ENCODE assay signal across 19 cellular contexts in the genomic region with DNA sequence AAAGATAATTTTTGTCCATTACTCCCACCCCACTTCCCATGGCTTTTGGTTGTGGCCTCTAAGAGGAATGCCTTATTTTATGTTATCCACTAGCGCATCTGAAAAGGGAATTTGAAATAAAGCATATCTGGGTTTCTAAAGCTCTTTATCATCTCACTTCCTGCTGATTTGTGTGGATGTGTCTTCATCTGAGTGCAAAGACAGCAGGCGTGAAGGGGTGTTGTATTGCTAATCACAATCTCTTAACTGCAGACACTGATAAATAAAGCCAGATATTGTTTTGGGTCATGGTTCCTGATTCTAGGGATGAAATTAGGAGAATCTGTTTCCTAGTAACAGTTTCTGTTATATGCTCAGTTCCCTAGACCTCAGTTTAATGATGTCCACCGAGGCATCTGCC.
DNase-seq lines count a peak whose midpoint lies in the region; ATAC-seq and TF ChIP-seq lines count a peak whose summit lies in the region.
"Had no signal": no experiment of that assay in that cellular context is flagged by ENCODE, and none has a peak within 500 bp of the region (broad histone marks: within the 10 kb centered on the region; RNA-seq: fewer than 3 reads in every experiment).

No MANE protein-coding gene starts in this region.

- ATAC-seq in GM23338, result no peak

- no peaks in the 10 kb centered on the region for H3F3A ChIP-seq in GM23338 (replicated peaks; ENCODE audit: low read depth)

- in situ Hi-C loops in KBM-7 (cut with MboI; ENCODE audit: low pct_unique_long_range_greater_than_20kb, low sequenced_read_pairs), result no loop called here

- TF ChIP-seq CTCF in GM23338 (conservative IDR thresholded peaks at IDR 0.05; ENCODE audit: low read depth in 2 of 2), result no peak
- TF ChIP-seq CTCF in osteoblast (IDR thresholded peaks at IDR 0.05; ENCODE audit: extremely low read depth, low read depth, low read length), result no peak
- no peak for TF ChIP-seq CTCF in ovary (IDR thresholded peaks at IDR 0.05)

- H4K8ac ChIP-seq in mesendoderm (ENCODE audit: low read depth, low read length), result no peak overlapping the region

- no peak overlapping the region for H2AK5ac ChIP-seq in mesendoderm (ENCODE audit: low read length)

- whole genome bisulfite sequencing in mesendoderm (ENCODE audit: extremely low coverage, insufficient coverage, low lambda C conversion rate), result no CpG with 5 or more reads among the region's 3 CpGs
- WGBS in ovary, 3 donors, result 91% methylated on average over 3 of the region's 3 CpGs

- H3K4me1 ChIP-seq in GM23338 (ENCODE audit: insufficient read depth) (no peaks in the 10 kb centered on the region), mesendoderm (ENCODE audit: control insufficient read depth, low read depth, low read length) (peaks cover 2% of the 10 kb centered on the region), osteoblast (ENCODE audit: insufficient read depth, low read length) (no peaks in the 10 kb centered on the region), ovary (ENCODE audit: insufficient read depth) (no peaks in the 10 kb centered on the region)
- H3K4me1 ChIP-seq: BLaER1 had no signal

- H2AFZ ChIP-seq in GM23338, result peak overlapping the region; percentile 40
- no peak overlapping the region for H2AFZ ChIP-seq in osteoblast (ENCODE audit: low read length)

- peaks cover 10% of the 10 kb centered on the region for H3K4me1 Mint-ChIP-seq in GM23338
- H3K4me1 Mint-ChIP-seq: CD14-positive monocyte; CD4-positive, alpha-beta memory T cell; CD4-positive, CD25-positive, alpha-beta regulatory T cell; CD8-positive, alpha-beta memory T cell had no signal

- H3K9me3 Mint-ChIP-seq in GM23338, result no peaks in the 10 kb centered on the region

- intact Hi-C loops in ovary (cut with DNase I), result no loop called here

- H3K79me1 ChIP-seq in mesendoderm (ENCODE audit: low read length), result no peaks in the 10 kb centered on the region

- H3K9me2 ChIP-seq in GM23338 (ENCODE audit: insufficient read depth), result peaks cover 2% of the 10 kb centered on the region; the same call in 1 of the 2 replicates

- H3K18ac ChIP-seq in mesendoderm (ENCODE audit: low read length), result no peak overlapping the region

- H4K5ac ChIP-seq in mesendoderm (ENCODE audit: low read length), result peak overlapping the region; percentile 93

- no peak for TF ChIP-seq POLR2A in ovary (IDR thresholded peaks at IDR 0.05)

- H3K27ac Mint-ChIP-seq in GM23338, result no peak overlapping the region
- H3K27ac Mint-ChIP-seq: CD14-positive monocyte; CD4-positive, alpha-beta memory T cell; CD4-positive, CD25-positive, alpha-beta regulatory T cell; CD8-positive, alpha-beta memory T cell had no signal

- no peak overlapping the region for H3K27ac ChIP-seq in GM23338 (ENCODE audit: low read depth)
- peak overlapping the region; percentile 73 for H3K27ac ChIP-seq in mesendoderm (ENCODE audit: low read depth, low read length)
- H3K27ac ChIP-seq in osteoblast (ENCODE audit: low read depth, low read length), result no peak overlapping the region
- no peak overlapping the region for H3K27ac ChIP-seq in ovary
- H3K27ac ChIP-seq: BLaER1 had no signal

- H3K36me3 Mint-ChIP-seq in GM23338 (ENCODE audit: low read depth), result no peaks in the 10 kb centered on the region
- H3K36me3 Mint-ChIP-seq: CD14-positive monocyte; CD4-positive, alpha-beta memory T cell; CD4-positive, CD25-positive, alpha-beta regulatory T cell; CD8-positive, alpha-beta memory T cell had no signal

- H3K27me3 Mint-ChIP-seq in GM23338 (ENCODE audit: insufficient read depth, low read depth, poor library complexity), result no peaks in the 10 kb centered on the region
- H3K27me3 Mint-ChIP-seq: CD4-positive, alpha-beta memory T cell; CD4-positive, CD25-positive, alpha-beta regulatory T cell; CD8-positive, alpha-beta memory T cell had no signal

- no peak overlapping the region for H3K4me3 Mint-ChIP-seq in GM23338
- H3K4me3 Mint-ChIP-seq: CD14-positive monocyte; CD4-positive, alpha-beta memory T cell; CD4-positive, CD25-positive, alpha-beta regulatory T cell; CD8-positive, alpha-beta memory T cell had no signal

- H2BK5ac ChIP-seq in mesendoderm (ENCODE audit: low read length), result peak overlapping the region; percentile 94

- no peaks in the 10 kb centered on the region for H4K20me1 ChIP-seq in GM23338 (replicated peaks; ENCODE audit: insufficient read depth)
- no peaks in the 10 kb centered on the region for H4K20me1 ChIP-seq in osteoblast (ENCODE audit: insufficient read depth, low read length)
- H4K20me1 ChIP-seq: BLaER1 had no signal

- H3K4me3 ChIP-seq in GM23338, result no peak overlapping the region
- H3K4me3 ChIP-seq in mesendoderm (ENCODE audit: low read length), result no peak overlapping the region
- H3K4me3 ChIP-seq in osteoblast (ENCODE audit: insufficient read depth, low read length), result no peak overlapping the region
- H3K4me3 ChIP-seq in ovary, result no peak overlapping the region
- H3K4me3 ChIP-seq: BLaER1 had no signal

- no peak overlapping the region for H3K9ac ChIP-seq in mesendoderm (ENCODE audit: low read length)
- H3K9ac ChIP-seq: BLaER1 had no signal

- no peak overlapping the region for H3K56ac ChIP-seq in mesendoderm (ENCODE audit: low read length)

- H3K9me3 ChIP-seq in osteoblast (ENCODE audit: low read depth, low read length) (no peaks in the 10 kb centered on the region), ovary (no peaks in the 10 kb centered on the region)
- H3K9me3 ChIP-seq: BE2C, BLaER1 had no signal

- H3K36me3 ChIP-seq in GM23338 (ENCODE audit: insufficient read depth) (no peaks in the 10 kb centered on the region), mesendoderm (ENCODE audit: control insufficient read depth, insufficient read depth, low read length) (no peaks in the 10 kb centered on the region), osteoblast (ENCODE audit: insufficient read depth, low read length) (no peaks in the 10 kb centered on the region), ovary (no peaks in the 10 kb centered on the region)
- H3K36me3 ChIP-seq: BE2C, BLaER1 had no signal

- no peak overlapping the region for H3K23ac ChIP-seq in mesendoderm (ENCODE audit: low read length)

- DNase-seq in GM23338 (ENCODE audit: low spot score) (no peak), SK-N-DZ (ENCODE audit: low spot score) (peak; percentile 44), mesendoderm (peak; percentile 92), osteoblast (ENCODE audit: insufficient read length, low spot score, missing footprints) (peak; percentile 56), KBM-7 (no peak), ovary (no peak), NCI-H1092 (lab: John Stamatoyannopoulos, UW) (no peak)
- DNase-seq: 8988T; ACHN; BE2C; C1 segment of cervical spinal cord; CD4-positive, alpha-beta memory T cell; CD4-positive, CD25-positive, alpha-beta regulatory T cell; CD8-positive, alpha-beta memory T cell; COR-L47; DMS79 treated with DMSO at 0.1 percent for 48 hours; GF-D8 had no signal

- H3K4me2 ChIP-seq in GM23338, result no peak overlapping the region
- H3K4me2 ChIP-seq in mesendoderm (ENCODE audit: low read length), result no peak overlapping the region
- H3K4me2 ChIP-seq in osteoblast (ENCODE audit: insufficient read depth, low read length), result no peak overlapping the region
- H3K4me2 ChIP-seq: BLaER1 had no signal

- H2BK120ac ChIP-seq in mesendoderm (ENCODE audit: low read depth, low read length), result no peak overlapping the region

- no peak overlapping the region for H3K4ac ChIP-seq in mesendoderm (ENCODE audit: low read depth, low read length)

- TF ChIP-seq EP300 in ovary (IDR thresholded peaks at IDR 0.05), result no peak

- H3K79me2 ChIP-seq in GM23338 (replicated peaks; ENCODE audit: insufficient read depth) (no peaks in the 10 kb centered on the region), mesendoderm (ENCODE audit: control insufficient read depth, insufficient read depth, low read length) (no peaks in the 10 kb centered on the region), osteoblast (ENCODE audit: insufficient read depth, low read length) (no peaks in the 10 kb centered on the region)

- H3K27me3 ChIP-seq in GM23338 (ENCODE audit: insufficient read depth), result no peaks in the 10 kb centered on the region
- H3K27me3 ChIP-seq in mesendoderm (ENCODE audit: insufficient read depth, low read length, poor library complexity), result no peaks in the 10 kb centered on the region
- no peaks in the 10 kb centered on the region for H3K27me3 ChIP-seq in osteoblast (ENCODE audit: insufficient read depth, low read length)
- H3K27me3 ChIP-seq in ovary, result no peaks in the 10 kb centered on the region
- H3K27me3 ChIP-seq: BE2C, BLaER1 had no signal

- no peak overlapping the region for H2BK15ac ChIP-seq in mesendoderm (replicated peaks; ENCODE audit: low read depth)

TF ChIP-seq in GM23338, 12 proteins besides CTCF, POLR2A, EP300 and RAD21 (continues in another document):
- TF ChIP-seq, protein P1, sequence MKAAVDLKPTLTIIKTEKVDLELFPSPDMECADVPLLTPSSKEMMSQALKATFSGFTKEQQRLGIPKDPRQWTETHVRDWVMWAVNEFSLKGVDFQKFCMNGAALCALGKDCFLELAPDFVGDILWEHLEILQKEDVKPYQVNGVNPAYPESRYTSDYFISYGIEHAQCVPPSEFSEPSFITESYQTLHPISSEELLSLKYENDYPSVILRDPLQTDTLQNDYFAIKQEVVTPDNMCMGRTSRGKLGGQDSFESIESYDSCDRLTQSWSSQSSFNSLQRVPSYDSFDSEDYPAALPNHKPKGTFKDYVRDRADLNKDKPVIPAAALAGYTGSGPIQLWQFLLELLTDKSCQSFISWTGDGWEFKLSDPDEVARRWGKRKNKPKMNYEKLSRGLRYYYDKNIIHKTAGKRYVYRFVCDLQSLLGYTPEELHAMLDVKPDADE (IDR thresholded peaks at IDR 0.05), result no peak
- TF ChIP-seq JUNB (IDR thresholded peaks at IDR 0.05; ENCODE audit: unreplicated experiment), result no peak
- no peak for TF ChIP-seq EZH2 (IDR thresholded peaks at IDR 0.05; ENCODE audit: low read depth, unreplicated experiment)
- TF ChIP-seq EZH2phosphoT487 (IDR thresholded peaks at IDR 0.05; ENCODE audit: unreplicated experiment), result no peak
- no peak for TF ChIP-seq NANOG (IDR thresholded peaks at IDR 0.05; ENCODE audit: borderline replicate concordance)
- TF ChIP-seq ZNF331 (CRISPR knock-in tag; IDR thresholded peaks at IDR 0.05; ENCODE audit: low read depth), result no peak
- no peak for TF ChIP-seq ZNF114 (CRISPR knock-in tag; IDR thresholded peaks at IDR 0.05)

Comparison
In these comparisons a context has a peak if more than half of its experiments do, and no peak if none do; other contexts are left out.
1. DNase-seq: peak in SK-N-DZ (single experiment), mesendoderm (single experiment) and osteoblast (single experiment); none in GM23338 (single experiment), KBM-7 (single experiment), ovary (0 of 5) and NCI-H1092 (single experiment).